1 cellular context compared by ENCODE assay signal in genomic region chr11:65575568-65576231, GRCh38.
TF ChIP-seq lines count a peak whose summit lies in the region.

TSS of gene EHBP1L1 (plus strand) at chr11:65576053. CDS start at chr11:65576303, 250 bp downstream.

TF ChIP-seq in K562, 482 proteins besides CTCF, POLR2A, EP300 and RAD21 (continued from another document and continues in another):
- no peak for TF ChIP-seq ZNF280A (IDR thresholded peaks at IDR 0.05; ENCODE audit: low read depth, partially characterized antibody)
- TF ChIP-seq, protein P1, sequence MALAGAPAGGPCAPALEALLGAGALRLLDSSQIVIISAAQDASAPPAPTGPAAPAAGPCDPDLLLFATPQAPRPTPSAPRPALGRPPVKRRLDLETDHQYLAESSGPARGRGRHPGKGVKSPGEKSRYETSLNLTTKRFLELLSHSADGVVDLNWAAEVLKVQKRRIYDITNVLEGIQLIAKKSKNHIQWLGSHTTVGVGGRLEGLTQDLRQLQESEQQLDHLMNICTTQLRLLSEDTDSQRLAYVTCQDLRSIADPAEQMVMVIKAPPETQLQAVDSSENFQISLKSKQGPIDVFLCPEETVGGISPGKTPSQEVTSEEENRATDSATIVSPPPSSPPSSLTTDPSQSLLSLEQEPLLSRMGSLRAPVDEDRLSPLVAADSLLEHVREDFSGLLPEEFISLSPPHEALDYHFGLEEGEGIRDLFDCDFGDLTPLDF (CRISPR knock-in tag; IDR thresholded peaks at IDR 0.05): no peak; the same call in 1 of the 2 replicates
- TF ChIP-seq, protein P2, sequence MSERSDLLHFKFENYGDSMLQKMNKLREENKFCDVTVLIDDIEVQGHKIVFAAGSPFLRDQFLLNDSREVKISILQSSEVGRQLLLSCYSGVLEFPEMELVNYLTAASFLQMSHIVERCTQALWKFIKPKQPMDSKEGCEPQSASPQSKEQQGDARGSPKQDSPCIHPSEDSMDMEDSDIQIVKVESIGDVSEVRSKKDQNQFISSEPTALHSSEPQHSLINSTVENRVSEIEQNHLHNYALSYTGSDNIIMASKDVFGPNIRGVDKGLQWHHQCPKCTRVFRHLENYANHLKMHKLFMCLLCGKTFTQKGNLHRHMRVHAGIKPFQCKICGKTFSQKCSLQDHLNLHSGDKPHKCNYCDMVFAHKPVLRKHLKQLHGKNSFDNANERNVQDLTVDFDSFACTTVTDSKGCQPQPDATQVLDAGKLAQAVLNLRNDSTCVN (CRISPR knock-in tag; IDR thresholded peaks at IDR 0.05): no peak; the same call in 1 of the 2 replicates
- peak; percentile 59; the same call in 1 of the 2 replicates for TF ChIP-seq ERF (CRISPR knock-in tag; IDR thresholded peaks at IDR 0.05)
- TF ChIP-seq ZC3H8 (IDR thresholded peaks at IDR 0.05): 0 out of 2 replicates have a peak, but pooled peaks have one; percentile 47
- TF ChIP-seq TAF1 (IDR thresholded peaks at IDR 0.05; ENCODE audit: control insufficient read depth, extremely low read depth, insufficient read depth, low read length, severe bottlenecking): peak; percentile 34
- peak in 1 of 3 experiments; percentile 19 for TF ChIP-seq YY1 (IDR thresholded peaks at IDR 0.05; ENCODE audit: borderline replicate concordance in 1 of 3, control insufficient read depth in 1 of 3, extremely low read depth in 1 of 3, insufficient read depth in 3 of 3, insufficient read length in 1 of 3, insufficient replicate concordance in 2 of 3, low read depth in 1 of 3, low read length in 2 of 3)
- no peak for TF ChIP-seq CBFB (CRISPR knock-in tag; IDR thresholded peaks at IDR 0.05)
- TF ChIP-seq TOE1 (IDR thresholded peaks at IDR 0.05; ENCODE audit: borderline replicate concordance): 0 out of 2 replicates have a peak, but pooled peaks have one; percentile 4
- no peak for TF ChIP-seq TOE1 (CRISPR knock-in tag; IDR thresholded peaks at IDR 0.05; ENCODE audit: borderline replicate concordance, low read depth)
- no peak for TF ChIP-seq ILK (tag; IDR thresholded peaks at IDR 0.05; ENCODE audit: borderline replicate concordance, low read depth)
- TF ChIP-seq HOXB6 (CRISPR knock-in tag; IDR thresholded peaks at IDR 0.05; ENCODE audit: borderline replicate concordance): 0 out of 2 replicates have a peak, but pooled peaks have one; percentile 46
- 0 out of 2 replicates have a peak, but pooled peaks have one; percentile 3 for TF ChIP-seq PTBP1 (IDR thresholded peaks at IDR 0.05; ENCODE audit: low read depth, low read length)
- TF ChIP-seq EP400 (IDR thresholded peaks at IDR 0.05): 0 out of 2 replicates have a peak, but pooled peaks have one; percentile 0
- no peak for TF ChIP-seq ZNF280B (CRISPR knock-in tag; IDR thresholded peaks at IDR 0.05)
- peak in 1 of 2 experiments; percentile 39; a peak in 2 of 4 replicates for TF ChIP-seq NRF1 (conservative IDR thresholded peaks at IDR 0.05 in 1 of 2, IDR thresholded peaks at IDR 0.05 in 1 of 2)
- TF ChIP-seq REST (CRISPR knock-in tag; IDR thresholded peaks at IDR 0.05; ENCODE audit: low read depth): 0 out of 2 replicates have a peak, but pooled peaks have one; percentile 26
- no peak for TF ChIP-seq ZFPM2 (CRISPR knock-in tag; IDR thresholded peaks at IDR 0.05)
- no peak for TF ChIP-seq ZNF184 (CRISPR knock-in tag; IDR thresholded peaks at IDR 0.05)
- TF ChIP-seq RFX1 (IDR thresholded peaks at IDR 0.05): no peak
- TF ChIP-seq MTA3 (IDR thresholded peaks at IDR 0.05; ENCODE audit: borderline replicate concordance): peak; percentile 9; the same call in 1 of the 2 replicates
- TF ChIP-seq, protein P3, sequence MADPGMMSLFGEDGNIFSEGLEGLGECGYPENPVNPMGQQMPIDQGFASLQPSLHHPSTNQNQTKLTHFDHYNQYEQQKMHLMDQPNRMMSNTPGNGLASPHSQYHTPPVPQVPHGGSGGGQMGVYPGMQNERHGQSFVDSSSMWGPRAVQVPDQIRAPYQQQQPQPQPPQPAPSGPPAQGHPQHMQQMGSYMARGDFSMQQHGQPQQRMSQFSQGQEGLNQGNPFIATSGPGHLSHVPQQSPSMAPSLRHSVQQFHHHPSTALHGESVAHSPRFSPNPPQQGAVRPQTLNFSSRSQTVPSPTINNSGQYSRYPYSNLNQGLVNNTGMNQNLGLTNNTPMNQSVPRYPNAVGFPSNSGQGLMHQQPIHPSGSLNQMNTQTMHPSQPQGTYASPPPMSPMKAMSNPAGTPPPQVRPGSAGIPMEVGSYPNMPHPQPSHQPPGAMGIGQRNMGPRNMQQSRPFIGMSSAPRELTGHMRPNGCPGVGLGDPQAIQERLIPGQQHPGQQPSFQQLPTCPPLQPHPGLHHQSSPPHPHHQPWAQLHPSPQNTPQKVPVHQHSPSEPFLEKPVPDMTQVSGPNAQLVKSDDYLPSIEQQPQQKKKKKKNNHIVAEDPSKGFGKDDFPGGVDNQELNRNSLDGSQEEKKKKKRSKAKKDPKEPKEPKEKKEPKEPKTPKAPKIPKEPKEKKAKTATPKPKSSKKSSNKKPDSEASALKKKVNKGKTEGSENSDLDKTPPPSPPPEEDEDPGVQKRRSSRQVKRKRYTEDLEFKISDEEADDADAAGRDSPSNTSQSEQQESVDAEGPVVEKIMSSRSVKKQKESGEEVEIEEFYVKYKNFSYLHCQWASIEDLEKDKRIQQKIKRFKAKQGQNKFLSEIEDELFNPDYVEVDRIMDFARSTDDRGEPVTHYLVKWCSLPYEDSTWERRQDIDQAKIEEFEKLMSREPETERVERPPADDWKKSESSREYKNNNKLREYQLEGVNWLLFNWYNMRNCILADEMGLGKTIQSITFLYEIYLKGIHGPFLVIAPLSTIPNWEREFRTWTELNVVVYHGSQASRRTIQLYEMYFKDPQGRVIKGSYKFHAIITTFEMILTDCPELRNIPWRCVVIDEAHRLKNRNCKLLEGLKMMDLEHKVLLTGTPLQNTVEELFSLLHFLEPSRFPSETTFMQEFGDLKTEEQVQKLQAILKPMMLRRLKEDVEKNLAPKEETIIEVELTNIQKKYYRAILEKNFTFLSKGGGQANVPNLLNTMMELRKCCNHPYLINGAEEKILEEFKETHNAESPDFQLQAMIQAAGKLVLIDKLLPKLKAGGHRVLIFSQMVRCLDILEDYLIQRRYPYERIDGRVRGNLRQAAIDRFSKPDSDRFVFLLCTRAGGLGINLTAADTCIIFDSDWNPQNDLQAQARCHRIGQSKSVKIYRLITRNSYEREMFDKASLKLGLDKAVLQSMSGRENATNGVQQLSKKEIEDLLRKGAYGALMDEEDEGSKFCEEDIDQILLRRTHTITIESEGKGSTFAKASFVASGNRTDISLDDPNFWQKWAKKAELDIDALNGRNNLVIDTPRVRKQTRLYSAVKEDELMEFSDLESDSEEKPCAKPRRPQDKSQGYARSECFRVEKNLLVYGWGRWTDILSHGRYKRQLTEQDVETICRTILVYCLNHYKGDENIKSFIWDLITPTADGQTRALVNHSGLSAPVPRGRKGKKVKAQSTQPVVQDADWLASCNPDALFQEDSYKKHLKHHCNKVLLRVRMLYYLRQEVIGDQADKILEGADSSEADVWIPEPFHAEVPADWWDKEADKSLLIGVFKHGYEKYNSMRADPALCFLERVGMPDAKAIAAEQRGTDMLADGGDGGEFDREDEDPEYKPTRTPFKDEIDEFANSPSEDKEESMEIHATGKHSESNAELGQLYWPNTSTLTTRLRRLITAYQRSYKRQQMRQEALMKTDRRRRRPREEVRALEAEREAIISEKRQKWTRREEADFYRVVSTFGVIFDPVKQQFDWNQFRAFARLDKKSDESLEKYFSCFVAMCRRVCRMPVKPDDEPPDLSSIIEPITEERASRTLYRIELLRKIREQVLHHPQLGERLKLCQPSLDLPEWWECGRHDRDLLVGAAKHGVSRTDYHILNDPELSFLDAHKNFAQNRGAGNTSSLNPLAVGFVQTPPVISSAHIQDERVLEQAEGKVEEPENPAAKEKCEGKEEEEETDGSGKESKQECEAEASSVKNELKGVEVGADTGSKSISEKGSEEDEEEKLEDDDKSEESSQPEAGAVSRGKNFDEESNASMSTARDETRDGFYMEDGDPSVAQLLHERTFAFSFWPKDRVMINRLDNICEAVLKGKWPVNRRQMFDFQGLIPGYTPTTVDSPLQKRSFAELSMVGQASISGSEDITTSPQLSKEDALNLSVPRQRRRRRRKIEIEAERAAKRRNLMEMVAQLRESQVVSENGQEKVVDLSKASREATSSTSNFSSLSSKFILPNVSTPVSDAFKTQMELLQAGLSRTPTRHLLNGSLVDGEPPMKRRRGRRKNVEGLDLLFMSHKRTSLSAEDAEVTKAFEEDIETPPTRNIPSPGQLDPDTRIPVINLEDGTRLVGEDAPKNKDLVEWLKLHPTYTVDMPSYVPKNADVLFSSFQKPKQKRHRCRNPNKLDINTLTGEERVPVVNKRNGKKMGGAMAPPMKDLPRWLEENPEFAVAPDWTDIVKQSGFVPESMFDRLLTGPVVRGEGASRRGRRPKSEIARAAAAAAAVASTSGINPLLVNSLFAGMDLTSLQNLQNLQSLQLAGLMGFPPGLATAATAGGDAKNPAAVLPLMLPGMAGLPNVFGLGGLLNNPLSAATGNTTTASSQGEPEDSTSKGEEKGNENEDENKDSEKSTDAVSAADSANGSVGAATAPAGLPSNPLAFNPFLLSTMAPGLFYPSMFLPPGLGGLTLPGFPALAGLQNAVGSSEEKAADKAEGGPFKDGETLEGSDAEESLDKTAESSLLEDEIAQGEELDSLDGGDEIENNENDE (IDR thresholded peaks at IDR 0.05; ENCODE audit: low read depth, low read length): no peak
- TF ChIP-seq HMG20B (CRISPR knock-in tag; IDR thresholded peaks at IDR 0.05): no peak; the same call in 1 of the 2 replicates
- TF ChIP-seq, protein P4, sequence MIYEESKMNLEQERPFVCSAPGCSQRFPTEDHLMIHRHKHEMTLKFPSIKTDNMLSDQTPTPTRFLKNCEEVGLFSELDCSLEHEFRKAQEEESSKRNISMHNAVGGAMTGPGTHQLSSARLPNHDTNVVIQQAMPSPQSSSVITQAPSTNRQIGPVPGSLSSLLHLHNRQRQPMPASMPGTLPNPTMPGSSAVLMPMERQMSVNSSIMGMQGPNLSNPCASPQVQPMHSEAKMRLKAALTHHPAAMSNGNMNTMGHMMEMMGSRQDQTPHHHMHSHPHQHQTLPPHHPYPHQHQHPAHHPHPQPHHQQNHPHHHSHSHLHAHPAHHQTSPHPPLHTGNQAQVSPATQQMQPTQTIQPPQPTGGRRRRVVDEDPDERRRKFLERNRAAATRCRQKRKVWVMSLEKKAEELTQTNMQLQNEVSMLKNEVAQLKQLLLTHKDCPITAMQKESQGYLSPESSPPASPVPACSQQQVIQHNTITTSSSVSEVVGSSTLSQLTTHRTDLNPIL (CRISPR knock-in tag; IDR thresholded peaks at IDR 0.05): no peak
- TF ChIP-seq ZNF668 (CRISPR knock-in tag; IDR thresholded peaks at IDR 0.05): 0 out of 2 replicates have a peak, but pooled peaks have one; percentile 39
- TF ChIP-seq FOXK1 (CRISPR knock-in tag; IDR thresholded peaks at IDR 0.05; ENCODE audit: borderline replicate concordance): no peak
- peak; percentile 37; the same call in 1 of the 2 replicates for TF ChIP-seq ZBTB1 (CRISPR knock-in tag; IDR thresholded peaks at IDR 0.05; ENCODE audit: borderline replicate concordance, low read depth)
- TF ChIP-seq HDAC1 (IDR thresholded peaks at IDR 0.05): peak in 1 of 2 experiments; percentile 1; a peak in 1 of 4 replicates
- no peak for TF ChIP-seq CREB3L1 (IDR thresholded peaks at IDR 0.05; ENCODE audit: borderline replicate concordance, low read depth)
- TF ChIP-seq EWSR1 (IDR thresholded peaks at IDR 0.05; ENCODE audit: borderline replicate concordance, low read depth, partially characterized antibody): no peak
